In the genomic region with DNA sequence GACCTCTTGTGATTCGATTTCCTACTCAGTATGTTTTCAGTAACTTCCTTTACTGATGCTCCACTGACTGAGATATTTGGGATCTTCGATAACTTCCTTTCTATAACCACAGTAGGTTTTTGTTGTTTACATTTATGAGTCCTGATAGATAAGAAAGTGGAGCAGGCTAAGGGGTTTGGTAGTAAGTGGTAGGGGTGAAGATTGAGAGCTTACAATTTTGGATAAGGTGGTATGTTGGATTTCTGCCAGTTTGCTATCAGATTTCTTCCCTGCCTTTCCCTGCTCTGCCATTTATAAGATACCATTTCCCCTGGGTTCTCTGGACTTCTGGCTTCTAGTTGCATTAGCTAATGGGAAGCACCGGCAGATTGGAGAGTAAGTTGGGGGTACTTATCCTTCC, we compare ENCODE assay signal across 23 cellular contexts. TPM values are rescaled to one million over a fixed set of nuclear protein-coding genes. Genes with fewer than 3 reads are reported as not detected.
DNase-seq lines count a peak whose midpoint lies in the region; ATAC-seq, FAIRE-seq and TF ChIP-seq lines count a peak whose summit lies in the region.
"Had no signal": no experiment of that assay in that cellular context is flagged by ENCODE, and none has a peak within 500 bp of the region (broad histone marks: within the 10 kb centered on the region; RNA-seq: fewer than 3 reads in every experiment).

No MANE protein-coding gene starts in this region.

- no peak overlapping the region for H3K14ac ChIP-seq in IMR-90 (replicated peaks; ENCODE audit: low read depth, low read length)
- no peak overlapping the region for H3K14ac ChIP-seq in trophoblast cell (ENCODE audit: low read length)

- H2AFZ ChIP-seq in IMR-90 (replicated peaks; ENCODE audit: low read length, poor library complexity) (peak overlapping the region; percentile 41), K562 (ENCODE audit: low read depth, low read length) (0 out of 2 replicates have a peak overlapping the region, but pooled peaks have one; percentile 4), trophoblast cell (ENCODE audit: insufficient read depth, low read length, poor library complexity) (no peak overlapping the region)

- no peaks in the 10 kb centered on the region; the same call in 1 of the 2 replicates for H3K4me1 ChIP-seq in IMR-90 (ENCODE audit: control insufficient read depth, insufficient read depth, low read length)
- H3K4me1 ChIP-seq in K562 (replicated peaks in 1 of 2; ENCODE audit: control insufficient read depth in 2 of 2, insufficient read depth in 2 of 2, low read length in 2 of 2): peaks cover 0 to 20% of the 10 kb centered on the region in 2 experiments; a peak in 3 of 5 replicates
- no peaks in the 10 kb centered on the region for H3K4me1 ChIP-seq in trophoblast cell (ENCODE audit: control insufficient read depth in 1 of 2, insufficient read depth in 2 of 2, low read length in 2 of 2)
- H3K4me1 ChIP-seq: BLaER1 had no signal

- H3K9me3 ChIP-seq in IMR-90 (ENCODE audit: control insufficient read depth, insufficient read depth, low read length) (no peaks in the 10 kb centered on the region), K562 (replicated peaks; ENCODE audit: control insufficient read depth, insufficient read depth, low read depth, low read length) (no peaks in the 10 kb centered on the region), trophoblast cell (ENCODE audit: insufficient read depth, low read depth, low read length) (no peaks in the 10 kb centered on the region)
- H3K9me3 ChIP-seq: BLaER1 had no signal

- POLR2A ChIA-PET in IMR-90 (lab: Charles Lee; ENCODE audit: unreplicated experiment): no interaction called here
- POLR2A ChIA-PET in K562 (lab: Yijun Ruan, JAX): interaction anchor here (0.7 to 1.6 kb wide), 2 partner anchors 15 to 20 kb away, joined by 3 to 6 read pairs; no protein-coding TSS in a partner anchor

- TF ChIP-seq CTCF in IMR-90 (conservative IDR thresholded peaks at IDR 0.05; ENCODE audit: low read depth, low read length) (no peak), K562 (IDR thresholded peaks at IDR 0.05 in 2 of 3, conservative IDR thresholded peaks at IDR 0.05 in 1 of 3; ENCODE audit: insufficient read depth in 2 of 3, low read depth in 1 of 3, low read length in 3 of 3) (no peak)

- no peak overlapping the region for H2BK120ac ChIP-seq in IMR-90 (ENCODE audit: low read depth, low read length)
- H2BK120ac ChIP-seq in trophoblast cell (ENCODE audit: insufficient read depth, low read length, poor library complexity): no peak overlapping the region

- no peak overlapping the region for H4K91ac ChIP-seq in IMR-90 (ENCODE audit: insufficient read depth, low read depth, low read length)
- H4K91ac ChIP-seq in trophoblast cell (ENCODE audit: low read depth, low read length): no peak overlapping the region

- H3K9me1 ChIP-seq in IMR-90 (ENCODE audit: insufficient read depth, low read length) (no peaks in the 10 kb centered on the region), K562 (ENCODE audit: control insufficient read depth, insufficient read depth, low read length) (no peaks in the 10 kb centered on the region)

- no peak overlapping the region for H4K5ac ChIP-seq in IMR-90 (ENCODE audit: low read depth, low read length)

- intact Hi-C loops in IMR-90 (cut with micrococcal nuclease): no loop called here
- intact Hi-C loops in K562 (cut with micrococcal nuclease): no loop called here

- H3K79me1 ChIP-seq in IMR-90 (ENCODE audit: low read depth in 1 of 2, low read length in 2 of 2) (no peaks in the 10 kb centered on the region), trophoblast cell (ENCODE audit: low read length) (no peaks in the 10 kb centered on the region)

- no peaks in the 10 kb centered on the region for H3K9me3 Mint-ChIP-seq in stimulated activated naive CD8-positive, alpha-beta T cell treated with anti-CD3 and anti-CD28 coated beads, Interleukin-15, amount 100 ng/mL, for 72 hours
- H3K9me3 Mint-ChIP-seq: T-helper 1 cell treated with Interleukin-12 subunit alpha and Interleukin-12 subunit beta and Interleukin-4 antibody, amounts not matched to agents 30 μg/mL and 1 μg/mL, for 36 hours had no signal

- H2AK5ac ChIP-seq in IMR-90 (ENCODE audit: low read depth, low read length) (no peak overlapping the region), trophoblast cell (ENCODE audit: low read length) (no peak overlapping the region)

- H4K12ac ChIP-seq in trophoblast cell (ENCODE audit: low read depth, low read length): no peak overlapping the region

- in situ Hi-C loops in IMR-90 (cut with MboI; ENCODE audit: low sequenced_read_pairs) (no loop called here), K562 (cut with MboI) (no loop called here)

- WGBS in IMR-90 (ENCODE audit: extremely low coverage in 2 of 2, insufficient read length in 1 of 2), 2 experiments: no CpG with 5 or more reads among the region's 3 CpGs
- 0% methylated on average over 3 of the region's 3 CpGs for WGBS in K562 (ENCODE audit: insufficient coverage, low coverage, missing lambda C conversion rate)
- no CpG with 5 or more reads among the region's 3 CpGs for WGBS in trophoblast cell (ENCODE audit: extremely low coverage, insufficient coverage, insufficient read length)

- TF ChIP-seq EP300 in K562 (IDR thresholded peaks at IDR 0.05; ENCODE audit: low read length): no peak

- CTCF ChIA-PET in IMR-90 (lab: Yijun Ruan, JAX) (no interaction called here), K562 (lab: Yijun Ruan, JAX; ENCODE audit: low intra/inter-chr PET ratio) (no interaction called here)

- H2BK5ac ChIP-seq in IMR-90 (ENCODE audit: low read depth, low read length, poor library complexity, severe bottlenecking) (no peak overlapping the region), trophoblast cell (ENCODE audit: low read depth, low read length, poor library complexity) (no peak overlapping the region)

- H3K4me3 ChIP-seq in IMR-90 (ENCODE audit: insufficient read depth, low read depth, low read length) (no peak overlapping the region), K562 (no peak overlapping the region), trophoblast cell (ENCODE audit: low read depth, low read length) (no peak overlapping the region)
- H3K4me3 ChIP-seq: BLaER1, SK-N-MC had no signal

- H3K23ac ChIP-seq in IMR-90 (ENCODE audit: low read depth, low read length): no peak overlapping the region
- no peak overlapping the region for H3K23ac ChIP-seq in trophoblast cell (ENCODE audit: low read length)

- H3K18ac ChIP-seq in IMR-90 (ENCODE audit: low read depth, low read length) (no peak overlapping the region), trophoblast cell (ENCODE audit: low read length) (no peak overlapping the region)

- no peaks in the 10 kb centered on the region for H3K36me3 ChIP-seq in IMR-90 (ENCODE audit: control insufficient read depth, insufficient read depth, low read length)
- no peaks in the 10 kb centered on the region for H3K36me3 ChIP-seq in K562 (ENCODE audit: control insufficient read depth, insufficient read depth, low read length)
- H3K36me3 ChIP-seq in trophoblast cell (ENCODE audit: control insufficient read depth in 1 of 2, insufficient read depth in 2 of 2, low read length in 2 of 2): no peaks in the 10 kb centered on the region
- H3K36me3 ChIP-seq: BLaER1 had no signal

- H3K4ac ChIP-seq in IMR-90 (ENCODE audit: low read depth, low read length) (no peak overlapping the region), trophoblast cell (ENCODE audit: low read depth, low read length) (no peak overlapping the region)

- no peak overlapping the region for H3K4me3 Mint-ChIP-seq in stimulated activated naive CD8-positive, alpha-beta T cell treated with anti-CD3 and anti-CD28 coated beads, Interleukin-15, amount 100 ng/mL, for 72 hours
- H3K4me3 Mint-ChIP-seq: CD4-positive, CD25-positive, alpha-beta regulatory T cell; T-helper 1 cell treated with Interleukin-12 subunit alpha and Interleukin-12 subunit beta and Interleukin-4 antibody, amounts not matched to agents 30 μg/mL and 1 μg/mL, for 36 hours had no signal

- dilution Hi-C loops in IMR-90 (cut with HindIII; ENCODE audit: low sequenced_read_pairs, unreplicated experiment): no loop called here

- BruUV-seq in IMR-90 (replicated peaks; lab: Mats Ljungman, UMichigan) (no TSS peak), K562 (replicated peaks; lab: Mats Ljungman, UMichigan) (no TSS peak)

- TF ChIP-seq RAD21 in IMR-90 (IDR thresholded peaks at IDR 0.05; ENCODE audit: low read length): no peak
- TF ChIP-seq RAD21 in K562 (CRISPR knock-in tag; conservative IDR thresholded peaks at IDR 0.05 in 1 of 2, IDR thresholded peaks at IDR 0.05 in 1 of 2): no peak

- H3K56ac ChIP-seq in IMR-90 (ENCODE audit: extremely low read depth, insufficient read depth, low read length): no peak overlapping the region

- H3K9ac ChIP-seq in IMR-90 (ENCODE audit: low read depth, low read length) (no peak overlapping the region), K562 (ENCODE audit: insufficient read depth in 1 of 2, low read depth in 2 of 2, low read length in 2 of 2) (no peak overlapping the region), trophoblast cell (ENCODE audit: low read length) (peak overlapping the region; percentile 43)
- H3K9ac ChIP-seq: BLaER1 had no signal

- H3K27ac Mint-ChIP-seq in stimulated activated naive CD8-positive, alpha-beta T cell treated with anti-CD3 and anti-CD28 coated beads, Interleukin-15, amount 100 ng/mL, for 72 hours: no peak overlapping the region
- H3K27ac Mint-ChIP-seq: CD4-positive, CD25-positive, alpha-beta regulatory T cell; T-helper 1 cell treated with Interleukin-12 subunit alpha and Interleukin-12 subunit beta and Interleukin-4 antibody, amounts not matched to agents 30 μg/mL and 1 μg/mL, for 36 hours had no signal

- no peaks in the 10 kb centered on the region for H3K4me1 Mint-ChIP-seq in stimulated activated naive CD8-positive, alpha-beta T cell treated with anti-CD3 and anti-CD28 coated beads, Interleukin-15, amount 100 ng/mL, for 72 hours
- H3K4me1 Mint-ChIP-seq: CD4-positive, CD25-positive, alpha-beta regulatory T cell had no signal

- H2BK12ac ChIP-seq in trophoblast cell (ENCODE audit: low read length): no peak overlapping the region

- H4K20me1 ChIP-seq in IMR-90 (ENCODE audit: insufficient read depth, low read length) (no peaks in the 10 kb centered on the region), K562 (replicated peaks; ENCODE audit: control insufficient read depth, insufficient read depth, low read length) (no peaks in the 10 kb centered on the region)
- H4K20me1 ChIP-seq: BLaER1 had no signal

- DNase-seq in NCI-H2107 treated with DMSO at 0.1 percent for 48 hours (lab: John Stamatoyannopoulos, UW; ENCODE audit: unreplicated experiment): peak; percentile 2
- DNase-seq in NCI-H2107 (lab: John Stamatoyannopoulos, UW): no peak
- no peak for DNase-seq in IMR-90
- DNase-seq in K562 (ENCODE audit: extremely low read depth in 1 of 4, low spot score in 3 of 4): peak in 2 of 4 experiments; percentile 18 to 21
- no peak for DNase-seq in trophoblast cell
- DNase-seq in NCI-H446 treated with DMSO at 0.1 percent for 48 hours (lab: John Stamatoyannopoulos, UW): no peak
- no peak for DNase-seq in stimulated activated naive CD8-positive, alpha-beta T cell treated with anti-CD3 and anti-CD28 coated beads, Interleukin-15, amount 100 ng/mL, for 72 hours
- DNase-seq: CD4-positive, CD25-positive, alpha-beta regulatory T cell; COR-L47; DMS79 treated with DMSO at 0.1 percent for 48 hours; GF-D8; GOT3; HCEC 1CT; MV-4-11; NCI-H2029; SIG-M5; SW 1271 had no signal

- H3K4me2 ChIP-seq in IMR-90 (ENCODE audit: low read depth, low read length) (no peak overlapping the region), K562 (ENCODE audit: insufficient read depth, low read length) (peak overlapping the region; percentile 17; the same call in 1 of the 2 replicates), trophoblast cell (ENCODE audit: low read length) (no peak overlapping the region)
- H3K4me2 ChIP-seq: BLaER1 had no signal

- H3K27me3 ChIP-seq in IMR-90 (ENCODE audit: control insufficient read depth, insufficient read depth, low read length) (no peaks in the 10 kb centered on the region), K562 (ENCODE audit: control insufficient read depth in 2 of 2, insufficient read depth in 2 of 2, low read length in 2 of 2) (no peaks in the 10 kb centered on the region), trophoblast cell (ENCODE audit: insufficient read depth, low read length) (no peaks in the 10 kb centered on the region)
- H3K27me3 ChIP-seq: BLaER1 had no signal

- FAIRE-seq in K562 (lab: Jason Lieb, UNC): no peak
- FAIRE-seq: GM12891, RCC 7860 had no signal

- no peak for ATAC-seq in IMR-90 (ENCODE audit: low read depth)
- ATAC-seq in K562: no peak
- ATAC-seq in stimulated activated naive CD8-positive, alpha-beta T cell treated with anti-CD3 and anti-CD28 coated beads, Interleukin-15, amount 100 ng/mL, for 72 hours: no peak

- H3K79me2 ChIP-seq in K562 (ENCODE audit: control insufficient read depth, insufficient read depth, low read length): no peaks in the 10 kb centered on the region
- H3K79me2 ChIP-seq in trophoblast cell (ENCODE audit: control insufficient read depth, insufficient read depth, low read length, poor library complexity): no peaks in the 10 kb centered on the region

- H2BK15ac ChIP-seq in IMR-90 (ENCODE audit: low read depth, low read length): no peak overlapping the region

- H2BK20ac ChIP-seq in IMR-90 (ENCODE audit: low read depth, low read length): no peak overlapping the region

- H2AK9ac ChIP-seq in IMR-90 (replicated peaks; ENCODE audit: low read depth, low read length, poor library complexity): no peak overlapping the region

- no peak overlapping the region for H4K8ac ChIP-seq in IMR-90 (ENCODE audit: low read depth in 2 of 2, low read length in 2 of 2)
- H4K8ac ChIP-seq in trophoblast cell (ENCODE audit: low read depth, low read length): no peak overlapping the region

- peaks cover 28% of the 10 kb centered on the region for H3K27me3 Mint-ChIP-seq in stimulated activated naive CD8-positive, alpha-beta T cell treated with anti-CD3 and anti-CD28 coated beads, Interleukin-15, amount 100 ng/mL, for 72 hours

- no peak overlapping the region for H3K27ac ChIP-seq in IMR-90 (ENCODE audit: insufficient read depth, low read length)
- no peak overlapping the region for H3K27ac ChIP-seq in K562 (ENCODE audit: extremely low read depth, low read depth, low read length)
- no peak overlapping the region for H3K27ac ChIP-seq in trophoblast cell (ENCODE audit: low read depth, low read length)
- H3K27ac ChIP-seq: BLaER1, HL-60, SK-N-MC had no signal

- TF ChIP-seq POLR2A in IMR-90 (IDR thresholded peaks at IDR 0.05; ENCODE audit: low read depth, low read length) (no peak), K562 (conservative IDR thresholded peaks at IDR 0.05) (no peak)

RNA-seq across cellular contexts. Expression of a gene that starts 7.9 kb away (rescaled TPM):
- total RNA-seq in IMR-90 (2012; rRNA removed): 34.2 and 60.0 TPM in 2 replicates
- polyA plus RNA-seq in IMR-90 (2012; rRNA removed): 67.5 and 70.1 TPM in 2 replicates
- 37.0 and 54.3 TPM in 2 replicates for polyA plus RNA-seq in IMR-90 (2012; cell fraction: cytosol; rRNA removed)
- 9.7 and 50.4 TPM in 2 replicates for polyA plus RNA-seq in IMR-90 (2012; cell fraction: nucleus; rRNA removed; ENCODE audit: low replicate concordance)
- 6.0 and 20.9 TPM in 2 replicates for total RNA-seq in K562 (2011; cell fraction: chromatin; rRNA removed; ENCODE audit: low replicate concordance)
- total RNA-seq in K562 (2011; cell fraction: nucleolus; rRNA removed): 10.1 and 11.5 TPM in 2 replicates
- 16.7 and 19.2 TPM in 2 replicates for total RNA-seq in K562 (2011; cell fraction: nucleoplasm; rRNA removed)
- total RNA-seq in K562 (2014; rRNA removed): 68.7 and 84.2 TPM in 2 replicates
- 122 and 132 TPM in 2 replicates for total RNA-seq in K562 (2014; rRNA removed; fragmentation: Illumina TruSeq; extraction: Trizol)
- total RNA-seq in K562 (2015; rRNA removed; fragmentation: Illumina TruSeq; extraction: Trizol): 104 and 113 TPM in 2 replicates
- total RNA-seq in K562 (2021): 70.3 and 74.1 TPM in 2 replicates
- polyA plus RNA-seq in K562 (2011; rRNA removed): 114 and 140 TPM in 2 replicates
- 31.7 and 69.4 TPM in 2 replicates for polyA plus RNA-seq in K562 (2011; cell fraction: cytosol; rRNA removed)
- polyA plus RNA-seq in K562 (2011; cell fraction: nucleus; rRNA removed): 24.8 and 45.9 TPM in 2 replicates
- polyA plus RNA-seq in K562 (2012): 71.3 and 83.7 TPM in 2 replicates
- polyA plus RNA-seq in K562 (2014; fragmentation: Illumina TruSeq; extraction: Trizol): 72.2 and 84.3 TPM in 2 replicates
- 100 to 1,000 TPM; 292 to 313 TPM for polyA plus RNA-seq in K562 (2014; fragmentation: Nextera tagmentation; extraction: Ambion mirVana)
- 84.0 and 90.3 TPM in 2 replicates for polyA plus RNA-seq in K562 (2014; rRNA removed)
- 51.4 and 55.1 TPM in 2 replicates for polyA minus RNA-seq in K562 (2011; rRNA and poly(A)+ RNA removed)
- 9.9 and 20.3 TPM in 2 replicates for polyA minus RNA-seq in K562 (2011; cell fraction: cytosol; rRNA and poly(A)+ RNA removed)
- polyA minus RNA-seq in K562 (2011; cell fraction: nucleus; rRNA and poly(A)+ RNA removed): 15.3 and 22.3 TPM in 2 replicates
- polyA plus RNA-seq in trophoblast cell (2013): 59.8 and 62.8 TPM in 2 replicates
